In the genomic region with DNA sequence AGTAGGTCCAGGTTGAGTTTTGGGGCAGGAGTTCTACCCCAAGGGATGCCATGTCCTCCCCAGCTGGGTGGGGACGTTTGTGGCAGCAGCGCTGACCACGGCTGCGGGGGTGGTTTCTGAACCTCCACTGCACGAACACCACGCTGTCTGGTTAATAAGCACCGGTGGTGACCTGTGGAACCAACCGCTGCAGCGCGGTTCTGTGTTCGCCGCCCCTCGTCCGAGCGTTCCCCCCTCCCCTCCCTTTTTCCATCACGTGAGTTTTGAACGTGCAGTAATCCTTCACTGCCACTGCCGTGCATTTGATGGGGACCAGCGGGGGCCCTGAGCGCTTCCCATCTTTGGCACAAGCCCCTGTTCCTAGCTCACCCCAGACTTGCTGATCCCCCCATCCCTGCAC, we compare ENCODE assay signal across 20 cellular contexts. TPM values are rescaled to one million over a fixed set of nuclear protein-coding genes. Genes with fewer than 3 reads are reported as not detected.
DNase-seq lines count a peak whose midpoint lies in the region; ATAC-seq, FAIRE-seq and TF ChIP-seq lines count a peak whose summit lies in the region.
"Had no signal": no experiment of that assay in that cellular context is flagged by ENCODE, and none has a peak within 500 bp of the region (broad histone marks: within the 10 kb centered on the region; RNA-seq: fewer than 3 reads in every experiment).

No MANE protein-coding gene starts in this region.

- peaks cover 12% of the 10 kb centered on the region for H3K4me1 Mint-ChIP-seq in neural progenitor cell

- no peak for DNase-seq in left ventricle myocardium inferior
- DNase-seq in cardiac septum (ENCODE audit: low spot score) = no peak
- no peak for DNase-seq in K562 (ENCODE audit: extremely low read depth in 1 of 4, low spot score in 3 of 4)
- DNase-seq in neural progenitor cell (ENCODE audit: low spot score) = no peak
- DNase-seq in RKO (ENCODE audit: low spot score) = no peak
- DNase-seq in left colon = no peak
- no peak for DNase-seq in middle frontal gyrus (ENCODE audit: extremely low spot score, low spot score)
- DNase-seq: CD4-positive, CD25-positive, alpha-beta regulatory T cell; DMS79 treated with DMSO at 0.1 percent for 48 hours; HCEC 1CT; MV-4-11; NCI-H1417 treated with DMSO at 0.1 percent for 48 hours; NCI-H2029; NCI-H526 treated with DMSO at 0.1 percent for 48 hours; SIG-M5 had no signal

- in situ Hi-C loops in K562 (cut with MboI) = no loop called here

- no peaks in the 10 kb centered on the region for H3K36me3 Mint-ChIP-seq in neural progenitor cell
- H3K36me3 Mint-ChIP-seq: CD4-positive, CD25-positive, alpha-beta regulatory T cell had no signal

- H3K9me3 ChIP-seq in left ventricle myocardium inferior (replicated peaks) = no peaks in the 10 kb centered on the region
- H3K9me3 ChIP-seq in K562 (replicated peaks; ENCODE audit: control insufficient read depth, insufficient read depth, low read depth, low read length) = no peaks in the 10 kb centered on the region
- no peaks in the 10 kb centered on the region for H3K9me3 ChIP-seq in neural progenitor cell (ENCODE audit: low read depth)
- H3K9me3 ChIP-seq: A549 had no signal

- no peak for TF ChIP-seq CTCF in left ventricle myocardium inferior (IDR thresholded peaks at IDR 0.05; ENCODE audit: borderline replicate concordance)
- TF ChIP-seq CTCF in K562 (IDR thresholded peaks at IDR 0.05 in 2 of 3, conservative IDR thresholded peaks at IDR 0.05 in 1 of 3; ENCODE audit: insufficient read depth in 2 of 3, low read depth in 1 of 3, low read length in 3 of 3) = no peak
- TF ChIP-seq CTCF in neural progenitor cell (IDR thresholded peaks at IDR 0.05) = no peak

- no peaks in the 10 kb centered on the region for H3F3A ChIP-seq in neural progenitor cell (ENCODE audit: low read depth)

- H3K9ac ChIP-seq in K562 (ENCODE audit: insufficient read depth in 1 of 2, low read depth in 2 of 2, low read length in 2 of 2) = no peak overlapping the region; a peak in 1 of 4 replicates
- no peak overlapping the region for H3K9ac ChIP-seq in neural progenitor cell

- intact Hi-C loops in left ventricle myocardium inferior (cut with micrococcal nuclease) = no loop called here
- intact Hi-C loops in cardiac septum (cut with DNase I) = no loop called here
- intact Hi-C loops in K562 (cut with micrococcal nuclease) = no loop called here
- intact Hi-C loops in left colon (cut with DNase I, micrococcal nuclease) = no loop called here

- ATAC-seq in K562 = no peak
- ATAC-seq in left colon = no peak
- ATAC-seq in HG03280 (IDR thresholded peaks at IDR 0.05; ENCODE audit: unreplicated experiment) = no peak
- ATAC-seq: A549 had no signal

- POLR2A ChIA-PET in K562 (lab: Yijun Ruan, JAX) = no interaction called here

- H3K4me2 ChIP-seq in K562 (ENCODE audit: insufficient read depth, low read length) (no peak overlapping the region), neural progenitor cell (no peak overlapping the region)
- H3K4me2 ChIP-seq: A549 had no signal

- H3K4me3 ChIP-seq in left ventricle myocardium inferior = no peak overlapping the region
- no peak overlapping the region for H3K4me3 ChIP-seq in K562
- no peak overlapping the region for H3K4me3 ChIP-seq in neural progenitor cell
- H3K4me3 ChIP-seq: A549 had no signal

- no peak for FAIRE-seq in K562 (lab: Jason Lieb, UNC)
- FAIRE-seq: A549, D721Med, G401.6, GM12891 had no signal

- WGBS in K562 (ENCODE audit: insufficient coverage, low coverage, missing lambda C conversion rate) = 46% methylated on average over 4 of the region's 20 CpGs

- CTCF ChIA-PET in K562 (lab: Yijun Ruan, JAX; ENCODE audit: low intra/inter-chr PET ratio) = no interaction called here

- H3K36me3 ChIP-seq in left ventricle myocardium inferior (peaks cover 50% of the 10 kb centered on the region), K562 (ENCODE audit: control insufficient read depth, insufficient read depth, low read length) (peaks cover 3% of the 10 kb centered on the region; the same call in 1 of the 3 replicates), neural progenitor cell (no peaks in the 10 kb centered on the region)

- H3K4me1 ChIP-seq in left ventricle myocardium inferior (peaks cover 44% of the 10 kb centered on the region), K562 (replicated peaks in 1 of 2; ENCODE audit: control insufficient read depth in 2 of 2, insufficient read depth in 2 of 2, low read length in 2 of 2) (peaks cover 0 to 43% of the 10 kb centered on the region in 2 experiments; a peak in 2 of 5 replicates), neural progenitor cell (no peaks in the 10 kb centered on the region)

- no TSS peak for BruUV-seq in K562 (replicated peaks; lab: Mats Ljungman, UMichigan)

- H3K27ac ChIP-seq in left ventricle myocardium inferior (replicated peaks) (peak overlapping the region; percentile 69), K562 (ENCODE audit: extremely low read depth, low read depth, low read length) (no peak overlapping the region), neural progenitor cell (no peak overlapping the region)
- H3K27ac ChIP-seq: A549 had no signal

- H3K27ac Mint-ChIP-seq in neural progenitor cell = peak overlapping the region; percentile 86
- H3K27ac Mint-ChIP-seq: CD4-positive, CD25-positive, alpha-beta regulatory T cell had no signal

- H3K4me3 Mint-ChIP-seq in neural progenitor cell = no peak overlapping the region
- H3K4me3 Mint-ChIP-seq: CD4-positive, CD25-positive, alpha-beta regulatory T cell had no signal

- TF ChIP-seq POLR2A in K562 (conservative IDR thresholded peaks at IDR 0.05) = no peak

- peaks cover 7% of the 10 kb centered on the region for H3K27me3 Mint-ChIP-seq in neural progenitor cell (ENCODE audit: insufficient read depth, low read depth)
- H3K27me3 Mint-ChIP-seq: CD4-positive, CD25-positive, alpha-beta regulatory T cell had no signal

- no peaks in the 10 kb centered on the region for H3K9me3 Mint-ChIP-seq in neural progenitor cell
- H3K9me3 Mint-ChIP-seq: CD4-positive, CD25-positive, alpha-beta regulatory T cell had no signal

- no peaks in the 10 kb centered on the region for H3K27me3 ChIP-seq in left ventricle myocardium inferior (ENCODE audit: low read depth)
- H3K27me3 ChIP-seq in K562 (ENCODE audit: control insufficient read depth in 2 of 2, insufficient read depth in 2 of 2, low read length in 2 of 2) = no peaks in the 10 kb centered on the region
- H3K27me3 ChIP-seq in neural progenitor cell = no peaks in the 10 kb centered on the region

- no peaks in the 10 kb centered on the region for H3K9me1 ChIP-seq in K562 (ENCODE audit: control insufficient read depth, insufficient read depth, low read length)

- H2AFZ ChIP-seq in K562 (ENCODE audit: low read depth, low read length) = no peak overlapping the region
- H2AFZ ChIP-seq in neural progenitor cell (replicated peaks) = no peak overlapping the region

- H4K20me1 ChIP-seq in K562 (replicated peaks; ENCODE audit: control insufficient read depth, insufficient read depth, low read length) (peaks cover 3% of the 10 kb centered on the region; the same call in 1 of the 2 replicates), neural progenitor cell (ENCODE audit: low read depth) (no peaks in the 10 kb centered on the region)

- TF ChIP-seq RAD21 in K562 (CRISPR knock-in tag; conservative IDR thresholded peaks at IDR 0.05 in 1 of 2, IDR thresholded peaks at IDR 0.05 in 1 of 2) = no peak

- H3K79me2 ChIP-seq in K562 (ENCODE audit: control insufficient read depth, insufficient read depth, low read length) (no peaks in the 10 kb centered on the region), neural progenitor cell (ENCODE audit: low read depth) (no peaks in the 10 kb centered on the region)

- no peak for TF ChIP-seq EP300 in K562 (IDR thresholded peaks at IDR 0.05; ENCODE audit: low read length)

RNA-seq across cellular contexts. Expression of a gene that starts 6.4 kb away (rescaled TPM):
- total RNA-seq in left ventricle myocardium inferior (218 TPM), cardiac septum (114 TPM), K562 (2014; rRNA removed) (4.4 and 5.9 TPM in 2 replicates), K562 (2014; rRNA removed; fragmentation: Illumina TruSeq; extraction: Trizol) (2.0 and 2.2 TPM in 2 replicates), K562 (2015; rRNA removed; fragmentation: Illumina TruSeq; extraction: Trizol) (3.5 and 3.6 TPM in 2 replicates), K562 (2021) (4.2 and 4.9 TPM in 2 replicates), neural progenitor cell (ENCODE audit: low replicate concordance) (25.3 and 26.4 TPM in 2 replicates), left colon (1 to 10 TPM; 3.3 to 4.4 TPM)
- total RNA-seq in K562 (2011; cell fraction: chromatin; rRNA removed; ENCODE audit: low replicate concordance) = 17.1 and 35.0 TPM in 2 replicates
- total RNA-seq in K562 (2011; cell fraction: nucleolus; rRNA removed) = 12.5 and 17.5 TPM in 2 replicates
- total RNA-seq in K562 (2011; cell fraction: nucleoplasm; rRNA removed) = 16.8 and 20.0 TPM in 2 replicates
- polyA plus RNA-seq in K562 (2011; rRNA removed) (4.2 and 5.2 TPM in 2 replicates), K562 (2014; fragmentation: Illumina TruSeq; extraction: Trizol) (3.9 and 4.3 TPM in 2 replicates), K562 (2014; fragmentation: Nextera tagmentation; extraction: Ambion mirVana) (under 1 TPM; 0.53 to 0.74 TPM), K562 (2014; rRNA removed) (3.6 and 5.3 TPM in 2 replicates)
- 2.7 and 4.0 TPM in 2 replicates for polyA plus RNA-seq in K562 (2011; cell fraction: cytosol; rRNA removed)
- polyA plus RNA-seq in K562 (2011; cell fraction: nucleus; rRNA removed) = 39.1 and 54.9 TPM in 2 replicates
- 6.0 and 16.4 TPM in 2 replicates for polyA plus RNA-seq in K562 (2012)
- polyA minus RNA-seq in K562 (2011; rRNA and poly(A)+ RNA removed) = 2.6 and 2.7 TPM in 2 replicates
- polyA minus RNA-seq in K562 (2011; cell fraction: cytosol; rRNA and poly(A)+ RNA removed) = 1.3 and 1.6 TPM in 2 replicates
- polyA minus RNA-seq in K562 (2011; cell fraction: nucleus; rRNA and poly(A)+ RNA removed) = 6.4 and 9.8 TPM in 2 replicates

RNA-seq across cellular contexts. Expression of a gene that starts 28.2 kb away (rescaled TPM):
- total RNA-seq in left ventricle myocardium inferior = 28.5 TPM
- 41.2 TPM for total RNA-seq in cardiac septum
- 30.6 and 91.0 TPM in 2 replicates for total RNA-seq in K562 (2011; cell fraction: chromatin; rRNA removed; ENCODE audit: low replicate concordance)
- total RNA-seq in K562 (2011; cell fraction: nucleolus; rRNA removed) = 44.5 and 47.5 TPM in 2 replicates
- 33.6 and 37.9 TPM in 2 replicates for total RNA-seq in K562 (2011; cell fraction: nucleoplasm; rRNA removed)
- total RNA-seq in K562 (2014; rRNA removed) = 24.9 and 28.8 TPM in 2 replicates
- 2.8 and 4.4 TPM in 2 replicates for total RNA-seq in K562 (2014; rRNA removed; fragmentation: Illumina TruSeq; extraction: Trizol)
- total RNA-seq in K562 (2015; rRNA removed; fragmentation: Illumina TruSeq; extraction: Trizol) = 7.8 and 8.7 TPM in 2 replicates
- 30.7 and 31.3 TPM in 2 replicates for total RNA-seq in K562 (2021)
- 8.3 and 13.8 TPM in 2 replicates for polyA plus RNA-seq in K562 (2011; rRNA removed)
- polyA plus RNA-seq in K562 (2011; cell fraction: cytosol; rRNA removed) = 13.6 and 29.1 TPM in 2 replicates
- 35.1 and 63.6 TPM in 2 replicates for polyA plus RNA-seq in K562 (2011; cell fraction: nucleus; rRNA removed)
- 15.0 and 19.9 TPM in 2 replicates for polyA plus RNA-seq in K562 (2012)
- polyA plus RNA-seq in K562 (2014; fragmentation: Illumina TruSeq; extraction: Trizol) = 7.2 and 12.4 TPM in 2 replicates
- polyA plus RNA-seq in K562 (2014; fragmentation: Nextera tagmentation; extraction: Ambion mirVana) = 1 to 10 TPM in 1 of 2 experiments, under 1 TPM in 1; 0.56 to 1.4 TPM
- polyA plus RNA-seq in K562 (2014; rRNA removed) = 26.2 and 28.2 TPM in 2 replicates
- 3.5 and 6.1 TPM in 2 replicates for polyA minus RNA-seq in K562 (2011; rRNA and poly(A)+ RNA removed)
- polyA minus RNA-seq in K562 (2011; cell fraction: cytosol; rRNA and poly(A)+ RNA removed) = 8.0 and 13.7 TPM in 2 replicates
- 9.4 and 12.0 TPM in 2 replicates for polyA minus RNA-seq in K562 (2011; cell fraction: nucleus; rRNA and poly(A)+ RNA removed)
- 7.8 and 24.0 TPM in 2 replicates for total RNA-seq in neural progenitor cell (ENCODE audit: low replicate concordance)
- 100 to 1,000 TPM; 187 to 203 TPM for total RNA-seq in left colon

RNA-seq across cellular contexts. Expression of a gene that starts 35.3 kb away (rescaled TPM):
- total RNA-seq in left ventricle myocardium inferior (55.6 TPM), cardiac septum (50.9 TPM), K562 (2014; rRNA removed) (186 and 216 TPM in 2 replicates), K562 (2014; rRNA removed; fragmentation: Illumina TruSeq; extraction: Trizol) (4.8 and 6.1 TPM in 2 replicates), K562 (2015; rRNA removed; fragmentation: Illumina TruSeq; extraction: Trizol) (55.9 and 57.8 TPM in 2 replicates), K562 (2021) (111 and 113 TPM in 2 replicates), neural progenitor cell (ENCODE audit: low replicate concordance) (139 and 231 TPM in 2 replicates), left colon (10 to 100 TPM; 53.2 to 59.3 TPM)
- 12.2 and 40.0 TPM in 2 replicates for total RNA-seq in K562 (2011; cell fraction: chromatin; rRNA removed; ENCODE audit: low replicate concordance)
- 43.4 and 62.2 TPM in 2 replicates for total RNA-seq in K562 (2011; cell fraction: nucleolus; rRNA removed)
- total RNA-seq in K562 (2011; cell fraction: nucleoplasm; rRNA removed) = 31.2 and 34.7 TPM in 2 replicates
- polyA plus RNA-seq in K562 (2011; rRNA removed) (54.2 and 66.2 TPM in 2 replicates), K562 (2014; fragmentation: Illumina TruSeq; extraction: Trizol) (7.8 and 43.9 TPM in 2 replicates), K562 (2014; fragmentation: Nextera tagmentation; extraction: Ambion mirVana) (10 to 100 TPM in 1 of 2 experiments, 1 to 10 TPM in 1; 4.2 to 20.6 TPM), K562 (2014; rRNA removed) (138 and 148 TPM in 2 replicates)
- 115 and 354 TPM in 2 replicates for polyA plus RNA-seq in K562 (2011; cell fraction: cytosol; rRNA removed)
- 75.6 and 121 TPM in 2 replicates for polyA plus RNA-seq in K562 (2011; cell fraction: nucleus; rRNA removed)
- 69.5 and 80.9 TPM in 2 replicates for polyA plus RNA-seq in K562 (2012)
- 6.6 and 10.6 TPM in 2 replicates for polyA minus RNA-seq in K562 (2011; rRNA and poly(A)+ RNA removed)
- 31.0 and 34.2 TPM in 2 replicates for polyA minus RNA-seq in K562 (2011; cell fraction: cytosol; rRNA and poly(A)+ RNA removed)
- polyA minus RNA-seq in K562 (2011; cell fraction: nucleus; rRNA and poly(A)+ RNA removed) = 16.2 and 20.1 TPM in 2 replicates
